Comparison of ENCODE assay signal across 8 cellular contexts in genomic region chr7:22082886-22083710, GRCh38.
DNase-seq lines count a peak whose midpoint lies in the region; ATAC-seq and TF ChIP-seq lines count a peak whose summit lies in the region.

No MANE protein-coding gene starts in this region.

- H3K4me1 ChIP-seq in IMR-90 (ENCODE audit: control insufficient read depth, insufficient read depth, low read length) (no peaks in the 10 kb centered on the region), Panc1 (ENCODE audit: control insufficient read depth, insufficient read depth, low read length) (peaks cover 11% of the 10 kb centered on the region)

- peak overlapping the region; percentile 93 for H3K4me3 Mint-ChIP-seq in nephron progenitor cell

- 0 out of 2 replicates have a peak overlapping the region, but pooled peaks have one; percentile 25 for H3K18ac ChIP-seq in IMR-90 (ENCODE audit: low read depth, low read length)

- no peaks in the 10 kb centered on the region for H3K36me3 ChIP-seq in IMR-90 (ENCODE audit: control insufficient read depth, insufficient read depth, low read length)
- no peaks in the 10 kb centered on the region; the same call in 1 of the 2 replicates for H3K36me3 ChIP-seq in Panc1 (ENCODE audit: control insufficient read depth, insufficient read depth, low read length)

- peak overlapping the region; percentile 32 to 69 for H4K8ac ChIP-seq in IMR-90 (ENCODE audit: low read depth in 2 of 2, low read length in 2 of 2)

- H3K27me3 Mint-ChIP-seq in nephron progenitor cell (ENCODE audit: low read depth, poor library complexity), result peaks cover 21% of the 10 kb centered on the region

- peak; percentile 98 for ATAC-seq in GM21576 (IDR thresholded peaks at IDR 0.05; ENCODE audit: unreplicated experiment)
- ATAC-seq in IMR-90 (ENCODE audit: low read depth), result peak; percentile 99
- ATAC-seq in Panc1, result peak; percentile 98
- peak; percentile 99 for ATAC-seq in stimulated activated naive CD8-positive, alpha-beta T cell treated with anti-CD3 and anti-CD28 coated beads, Interleukin-15, Interleukin-2, amounts not matched to agents 100 U/mL and 50 U/mL, for 24 hours

- peaks cover 20% of the 10 kb centered on the region for H3K4me1 Mint-ChIP-seq in nephron progenitor cell

- 0 out of 2 replicates have a peak overlapping the region, but pooled peaks have one; percentile 52 for H3K56ac ChIP-seq in IMR-90 (ENCODE audit: extremely low read depth, insufficient read depth, low read length)

- no peak overlapping the region for H2AK5ac ChIP-seq in IMR-90 (ENCODE audit: low read depth, low read length)

- dilution Hi-C loops in IMR-90 (cut with HindIII; ENCODE audit: low sequenced_read_pairs, unreplicated experiment), result no loop called here

- no peak overlapping the region for H2BK15ac ChIP-seq in IMR-90 (ENCODE audit: low read depth, low read length)

- H4K91ac ChIP-seq in IMR-90 (ENCODE audit: insufficient read depth, low read depth, low read length), result peak overlapping the region; percentile 58

- no peaks in the 10 kb centered on the region for H3K9me1 ChIP-seq in IMR-90 (ENCODE audit: insufficient read depth, low read length)

- H3K27me3 ChIP-seq in IMR-90 (ENCODE audit: control insufficient read depth, insufficient read depth, low read length) (peaks cover 2% of the 10 kb centered on the region; the same call in 1 of the 2 replicates), Panc1 (ENCODE audit: control insufficient read depth, insufficient read depth, low read length) (peaks cover 30% of the 10 kb centered on the region)

- H3K79me1 ChIP-seq in IMR-90 (ENCODE audit: low read depth in 1 of 2, low read length in 2 of 2), result no peaks in the 10 kb centered on the region

- H3K27ac Mint-ChIP-seq in nephron progenitor cell, result peak overlapping the region; percentile 45

- TF ChIP-seq CTCF in IMR-90 (conservative IDR thresholded peaks at IDR 0.05; ENCODE audit: low read depth, low read length) (peak; percentile 89), Panc1 (IDR thresholded peaks at IDR 0.05) (peak; percentile 99), fibroblast of the aortic adventitia (IDR thresholded peaks at IDR 0.05; ENCODE audit: insufficient read depth, low read length) (peak; percentile 90), nephron progenitor cell (IDR thresholded peaks at IDR 0.05) (peak; percentile 97)

- peak overlapping the region; percentile 67 for H3K9ac ChIP-seq in IMR-90 (ENCODE audit: low read depth, low read length)

- peak overlapping the region; percentile 94 for H3K4me2 ChIP-seq in IMR-90 (ENCODE audit: low read depth, low read length)

- no peak overlapping the region for H2BK20ac ChIP-seq in IMR-90 (ENCODE audit: low read depth, low read length)

- H3K23ac ChIP-seq in IMR-90 (ENCODE audit: low read depth, low read length), result no peak overlapping the region

- peak overlapping the region; percentile 74 for H2AK9ac ChIP-seq in IMR-90 (replicated peaks; ENCODE audit: low read depth, low read length, poor library complexity)

- intact Hi-C loops in IMR-90 (cut with micrococcal nuclease) (loop anchor here (1.0 to 5.0 kb wide), 5 partner anchors 576 to 1306 kb away; partner anchors contain the start of gene SP4), Panc1 (cut with micrococcal nuclease; ENCODE audit: unreplicated experiment) (loop anchor here (5.0 kb wide), 1 partner anchor 821 kb away; no protein-coding TSS in a partner anchor)

- peaks cover 5% of the 10 kb centered on the region for H3K36me3 Mint-ChIP-seq in nephron progenitor cell (ENCODE audit: low read depth)

- CTCF ChIA-PET in IMR-90 (lab: Yijun Ruan, JAX) (interaction anchor here (0.6 to 1.9 kb wide), 12 partner anchors 8 to 297 kb away, joined by 3 to 6 read pairs (median 3); no protein-coding TSS in a partner anchor), Panc1 (lab: Charles Lee) (interaction anchor here (0.5 to 1.0 kb wide), 13 partner anchors 10 to 1406 kb away, joined by 3 to 7 read pairs (median 4); no protein-coding TSS in a partner anchor)

- H2BK120ac ChIP-seq in IMR-90 (ENCODE audit: low read depth, low read length), result peak overlapping the region; percentile 38; the same call in 1 of the 2 replicates

- peak overlapping the region; percentile 43 for H4K5ac ChIP-seq in IMR-90 (ENCODE audit: low read depth, low read length)

- BruUV-seq in IMR-90 (replicated peaks; lab: Mats Ljungman, UMichigan), result no TSS peak
- no TSS peak for BruUV-seq in Panc1 (replicated peaks; lab: Mats Ljungman, UMichigan)

- H2AFZ ChIP-seq in IMR-90 (replicated peaks; ENCODE audit: low read length, poor library complexity), result peak overlapping the region; percentile 96

- peak; percentile 76 for TF ChIP-seq RAD21 in IMR-90 (IDR thresholded peaks at IDR 0.05; ENCODE audit: low read length)

- WGBS in IMR-90 (ENCODE audit: extremely low coverage in 2 of 2, insufficient read length in 1 of 2), 2 experiments, result 1% methylated on average over 16 of the region's 55 CpGs; no CpG with 5 or more reads in 1 of the 2 experiments

- H3K9me3 ChIP-seq in IMR-90 (ENCODE audit: control insufficient read depth, insufficient read depth, low read length) (no peaks in the 10 kb centered on the region), Panc1 (ENCODE audit: control insufficient read depth, insufficient read depth, low read depth, low read length) (no peaks in the 10 kb centered on the region)

- peaks cover 22% of the 10 kb centered on the region for H3K9me3 Mint-ChIP-seq in nephron progenitor cell

- POLR2A ChIA-PET in IMR-90 (lab: Charles Lee; ENCODE audit: unreplicated experiment), result interaction anchor here (0.7 kb wide), 1 partner anchor 740 kb away, joined by 19 read pairs; no protein-coding TSS in a partner anchor
- POLR2A ChIA-PET in Panc1 (lab: Charles Lee), result interaction anchor here (0.6 to 0.7 kb wide), 2 partner anchors 388 to 1210 kb away, joined by 3 to 5 read pairs; no protein-coding TSS in a partner anchor

- H2BK5ac ChIP-seq in IMR-90 (ENCODE audit: low read depth, low read length, poor library complexity, severe bottlenecking), result no peak overlapping the region

- DNase-seq in DMS153 (lab: John Stamatoyannopoulos, UW) (peak; percentile 84), IMR-90 (peak; percentile 65), Panc1 (ENCODE audit: low read depth, low spot score) (peak; percentile 56), fibroblast of the aortic adventitia (ENCODE audit: low read depth) (peak; percentile 73), nephron progenitor cell (peak; percentile 98)
- DNase-seq in activated T-helper 9 cell treated with anti-CD3 and anti-CD28 coated beads, Interleukin-2, amount 50 U/mL, for 16 hours (ENCODE audit: low read depth), result peak; percentile 70
- DNase-seq in stimulated activated naive CD8-positive, alpha-beta T cell treated with anti-CD3 and anti-CD28 coated beads, Interleukin-15, Interleukin-2, amounts not matched to agents 100 U/mL and 50 U/mL, for 24 hours, result peak; percentile 93

- in situ Hi-C loops in IMR-90 (cut with MboI; ENCODE audit: low sequenced_read_pairs), result no loop called here
- in situ Hi-C loops in Panc1 (cut with HindIII; ENCODE audit: low pct_unique_long_range_greater_than_20kb, low sequenced_read_pairs), result no loop called here

- no peaks in the 10 kb centered on the region for H4K20me1 ChIP-seq in IMR-90 (ENCODE audit: insufficient read depth, low read length)

- H3K4me3 ChIP-seq in IMR-90 (ENCODE audit: insufficient read depth, low read depth, low read length) (peak overlapping the region; percentile 70), Panc1 (ENCODE audit: low read depth in 2 of 2, low read length in 2 of 2) (peak overlapping the region; percentile 58 to 71), fibroblast of the aortic adventitia (ENCODE audit: low read depth, low read length) (peak overlapping the region; percentile 87)

- TF ChIP-seq POLR2A in IMR-90 (IDR thresholded peaks at IDR 0.05; ENCODE audit: low read depth, low read length), result no peak

- H3K27ac ChIP-seq in IMR-90 (ENCODE audit: insufficient read depth, low read length) (peak overlapping the region; percentile 1), Panc1 (ENCODE audit: low read length) (peak overlapping the region; percentile 68)

- 0 out of 2 replicates have a peak overlapping the region, but pooled peaks have one; percentile 40 for H3K4ac ChIP-seq in IMR-90 (ENCODE audit: low read depth, low read length)

- peak overlapping the region; percentile 41; the same call in 1 of the 2 replicates for H3K14ac ChIP-seq in IMR-90 (replicated peaks; ENCODE audit: low read depth, low read length)

TF ChIP-seq in IMR-90, 13 proteins besides CTCF, POLR2A, EP300 and RAD21:
- TF ChIP-seq RFX5 (IDR thresholded peaks at IDR 0.05; ENCODE audit: low read depth, low read length), result no peak
- no peak for TF ChIP-seq CEBPB (IDR thresholded peaks at IDR 0.05; ENCODE audit: low read depth, low read length)
- peak; percentile 45; the same call in 1 of the 2 replicates for TF ChIP-seq BHLHE40 (IDR thresholded peaks at IDR 0.05; ENCODE audit: low read depth, low read length)
- TF ChIP-seq MAZ (IDR thresholded peaks at IDR 0.05; ENCODE audit: borderline replicate concordance, low read depth, low read length), result peak; percentile 90
- TF ChIP-seq NFE2L2 (IDR thresholded peaks at IDR 0.05; ENCODE audit: low read depth, low read length), result no peak
- no peak for TF ChIP-seq USF2 (IDR thresholded peaks at IDR 0.05; ENCODE audit: low read depth, low read length)
- TF ChIP-seq, protein P1, sequence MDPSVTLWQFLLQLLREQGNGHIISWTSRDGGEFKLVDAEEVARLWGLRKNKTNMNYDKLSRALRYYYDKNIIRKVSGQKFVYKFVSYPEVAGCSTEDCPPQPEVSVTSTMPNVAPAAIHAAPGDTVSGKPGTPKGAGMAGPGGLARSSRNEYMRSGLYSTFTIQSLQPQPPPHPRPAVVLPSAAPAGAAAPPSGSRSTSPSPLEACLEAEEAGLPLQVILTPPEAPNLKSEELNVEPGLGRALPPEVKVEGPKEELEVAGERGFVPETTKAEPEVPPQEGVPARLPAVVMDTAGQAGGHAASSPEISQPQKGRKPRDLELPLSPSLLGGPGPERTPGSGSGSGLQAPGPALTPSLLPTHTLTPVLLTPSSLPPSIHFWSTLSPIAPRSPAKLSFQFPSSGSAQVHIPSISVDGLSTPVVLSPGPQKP (IDR thresholded peaks at IDR 0.05; ENCODE audit: borderline replicate concordance, low read depth, low read length), result no peak
- no peak for TF ChIP-seq FOS (IDR thresholded peaks at IDR 0.05; ENCODE audit: low read depth, low read length)
- TF ChIP-seq CHD1 (IDR thresholded peaks at IDR 0.05; ENCODE audit: low read depth, low read length), result no peak
- peak; percentile 43 for TF ChIP-seq SMC3 (IDR thresholded peaks at IDR 0.05; ENCODE audit: low read depth, low read length)
- TF ChIP-seq RCOR1 (IDR thresholded peaks at IDR 0.05; ENCODE audit: insufficient replicate concordance, low read length), result no peak
- no peak for TF ChIP-seq MAFK (IDR thresholded peaks at IDR 0.05; ENCODE audit: low read depth, low read length)

Comparison
In these comparisons a context has a peak if more than half of its experiments do, and no peak if none do; other contexts are left out.
1. Peak in every context shown above with its lines: DNase-seq, ATAC-seq, H3K4me3 ChIP-seq and H3K27ac ChIP-seq.